Comparison of ENCODE assay signal across 8 cellular contexts in the genomic region with DNA sequence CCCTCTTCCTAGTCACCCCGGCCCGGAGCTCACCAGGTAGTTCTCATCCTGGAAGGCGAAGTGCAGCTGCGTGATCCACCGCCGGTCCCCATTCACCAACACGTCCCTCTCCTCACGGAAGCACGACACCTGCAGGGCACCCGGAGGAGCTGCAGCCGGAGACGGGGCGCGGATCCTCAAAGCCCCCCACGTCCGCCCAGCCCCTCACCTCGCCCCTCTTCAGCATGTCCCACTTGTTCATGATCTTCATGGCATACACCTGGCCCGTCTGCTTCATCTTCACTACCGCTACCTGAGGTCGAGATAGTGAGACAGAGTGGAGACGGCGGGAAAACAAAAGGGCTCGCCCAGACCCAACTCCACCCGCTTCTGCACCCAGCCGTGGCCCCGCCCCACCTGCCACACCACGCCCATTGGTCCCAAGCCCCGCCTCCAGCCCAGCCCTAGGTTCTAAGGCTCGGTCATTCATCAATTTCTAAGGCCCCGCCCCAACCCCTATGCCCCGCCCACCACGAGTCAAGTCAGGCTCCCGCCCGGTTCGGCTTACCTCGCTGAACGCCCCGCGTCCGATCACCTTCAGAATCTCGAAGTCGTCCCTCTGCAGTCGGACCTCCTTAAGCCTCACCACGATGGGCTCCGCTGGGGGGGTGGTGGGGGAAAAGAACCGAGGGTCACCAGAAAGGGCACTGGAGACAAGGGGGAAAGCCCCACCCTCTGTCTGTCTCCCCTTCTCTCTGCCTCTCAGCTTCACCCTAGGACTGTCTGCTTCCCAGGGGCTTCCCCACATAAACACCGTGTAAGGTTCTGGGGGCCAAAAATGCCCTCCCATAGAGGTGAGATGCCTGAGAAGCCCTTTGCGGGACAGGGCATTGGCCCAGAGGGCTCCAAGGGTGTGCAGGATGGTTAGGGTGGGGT. TPM values are rescaled to one million over a fixed set of nuclear protein-coding genes. Genes with fewer than 3 reads are reported as not detected.
DNase-seq lines count a peak whose midpoint lies in the region; ATAC-seq and TF ChIP-seq lines count a peak whose summit lies in the region.

No MANE protein-coding gene starts in this region.

- intact Hi-C loops in HCT116 (cut with micrococcal nuclease) (loop anchor here (1.0 to 10.0 kb wide), 2 partner anchors 9 to 685 kb away; a partner anchor contains a TSS), breast epithelium (cut with DNase I; ENCODE audit: low total_unique reads) (no loop called here), left colon (cut with DNase I, micrococcal nuclease) (no loop called here)

- CTCF ChIA-PET in HCT116 (lab: Charles Lee), result interaction anchor here (0.7 to 2.2 kb wide), 11 partner anchors 10 to 297 kb away, joined by 3 to 71 read pairs (median 4); a partner anchor contains a TSS

- H3K4me2 ChIP-seq in HCT116 (ENCODE audit: low read length), result peak overlapping the region; percentile 84

- peak; percentile 57; the same call in 1 of the 2 replicates for TF ChIP-seq RAD21 in HCT116 (IDR thresholded peaks at IDR 0.05; ENCODE audit: low read depth)

- H3K27ac ChIP-seq in HCT116 (ENCODE audit: low read depth, low read length) (peak overlapping the region; percentile 91), VCaP (no peak overlapping the region), breast epithelium (peak overlapping the region; percentile 61 to 92)

- TF ChIP-seq CTCF in HCT116 (IDR thresholded peaks at IDR 0.05 in 2 of 3, conservative IDR thresholded peaks at IDR 0.05 in 1 of 3; ENCODE audit: borderline replicate concordance in 1 of 3, insufficient read depth in 1 of 3, low read depth in 2 of 3, low read length in 2 of 3), result peak in 2 of 3 experiments; percentile 83 to 90; a peak in 5 of 6 replicates
- peak; percentile 85 for TF ChIP-seq CTCF in VCaP (conservative IDR thresholded peaks at IDR 0.05)
- peak; percentile 38 to 85 (median 59) for TF ChIP-seq CTCF in breast epithelium (IDR thresholded peaks at IDR 0.05)

- TF ChIP-seq POLR2A in HCT116 (IDR thresholded peaks at IDR 0.05; ENCODE audit: borderline replicate concordance, extremely low read depth, insufficient read depth, insufficient read length) (peak; percentile 30), breast epithelium (IDR thresholded peaks at IDR 0.05) (no peak)

- DNase-seq in EL, result peak; percentile 33
- peak; percentile 87 for DNase-seq in HCT116 (ENCODE audit: low read depth, low spot score)
- peak; percentile 75 for DNase-seq in NCI-H1417 treated with DMSO at 0.1 percent for 48 hours (lab: John Stamatoyannopoulos, UW)
- peak; percentile 91 to 92 for DNase-seq in breast epithelium (ENCODE audit: low spot score in 2 of 2)
- DNase-seq in left colon, result peak; percentile 93 to 97
- peak; percentile 38 to 91 (median 57) for DNase-seq in stimulated activated CD4-positive, alpha-beta T cell treated with anti-CD3 and anti-CD28 coated beads, TNF-alpha, amount 100 ng/mL, for 1 hour (ENCODE audit: low read depth in 3 of 3, low spot score in 1 of 3)
- no peak for DNase-seq in GOT3 (lab: John Stamatoyannopoulos, UW)

- POLR2A ChIA-PET in HCT116 (lab: Charles Lee), result interaction anchor here (0.6 to 5.1 kb wide), 3 partner anchors 10 to 80 kb away, joined by 3 to 50 read pairs (median 3); a partner anchor contains a TSS

- H3K9me2 ChIP-seq in HCT116 (ENCODE audit: insufficient read depth), result no peaks in the 10 kb centered on the region

- peak overlapping the region; percentile 52 for H3K9ac ChIP-seq in HCT116 (ENCODE audit: low read length)

- no peaks in the 10 kb centered on the region for H3K9me3 ChIP-seq in HCT116 (ENCODE audit: control insufficient read depth in 1 of 2, insufficient read depth in 1 of 2, low read depth in 1 of 2, low read length in 2 of 2)
- no peaks in the 10 kb centered on the region for H3K9me3 ChIP-seq in breast epithelium

- H3K27me3 ChIP-seq in HCT116 (ENCODE audit: insufficient read depth, low read length), result no peaks in the 10 kb centered on the region
- H3K27me3 ChIP-seq in breast epithelium, result no peaks in the 10 kb centered on the region

- no peaks in the 10 kb centered on the region for H3K79me2 ChIP-seq in HCT116 (ENCODE audit: insufficient read depth, low read length)

- no peaks in the 10 kb centered on the region for H4K20me1 ChIP-seq in HCT116 (ENCODE audit: insufficient read depth)

- peak overlapping the region; percentile 53 to 59 for H3K4me3 ChIP-seq in HCT116 (replicated peaks in 1 of 2; ENCODE audit: low read depth in 1 of 2, low read length in 2 of 2)
- H3K4me3 ChIP-seq in breast epithelium, result peak overlapping the region; percentile 7 to 57 (median 40)

- ATAC-seq in HCT116, result peak; percentile 85
- peak; percentile 87 for ATAC-seq in left colon

- H3K36me3 ChIP-seq in HCT116 (ENCODE audit: control insufficient read depth in 1 of 2, insufficient read depth in 2 of 2, low read length in 2 of 2) (peaks cover 0 to 10% of the 10 kb centered on the region in 2 experiments; a peak in 3 of 4 replicates), breast epithelium (peaks cover 6% of the 10 kb centered on the region)

- H3K4me1 ChIP-seq in HCT116 (ENCODE audit: control insufficient read depth in 1 of 2, insufficient read depth in 2 of 2, low read length in 2 of 2), result peaks cover 45 to 60% of the 10 kb centered on the region in 2 experiments
- H3K4me1 ChIP-seq in breast epithelium, result peaks cover 22 to 25% of the 10 kb centered on the region in 2 donors

- RAD21 ChIA-PET in HCT116 (lab: Charles Lee; ENCODE audit: low non-redundant PET in 1 of 2, low total read pairs in 2 of 2, uncharacterized antibody in 2 of 2, unreplicated experiment in 2 of 2), result interaction anchor here (0.7 to 1.1 kb wide), 2 partner anchors 10 kb away, joined by 4 to 7 read pairs; a partner anchor contains a TSS

- no peak overlapping the region for H2AFZ ChIP-seq in HCT116 (ENCODE audit: low read depth, low read length, poor library complexity, severe bottlenecking)

- no TSS peak for BruUV-seq in HCT116 (replicated peaks; lab: Mats Ljungman, UMichigan)

TF ChIP-seq in HCT116, 20 proteins besides CTCF, POLR2A, EP300 and RAD21:
- TF ChIP-seq SIN3A (IDR thresholded peaks at IDR 0.05; ENCODE audit: low read depth) (no peak), CEBPB (IDR thresholded peaks at IDR 0.05; ENCODE audit: low read depth) (no peak), ZNF274 (IDR thresholded peaks at IDR 0.05; ENCODE audit: low read depth, low read length) (no peak), ZFX (IDR thresholded peaks at IDR 0.05) (no peak), POLR2AphosphoS5 (IDR thresholded peaks at IDR 0.05; ENCODE audit: low read depth, low read length) (peak; percentile 46; the same call in 1 of the 2 replicates), SP1 (IDR thresholded peaks at IDR 0.05; ENCODE audit: low read depth) (no peak), TCF7L2 (IDR thresholded peaks at IDR 0.05; ENCODE audit: borderline replicate concordance, extremely low read depth, insufficient read depth, insufficient read length) (peak; percentile 61), SRF (IDR thresholded peaks at IDR 0.05; ENCODE audit: low read depth) (no peak)
- TF ChIP-seq, protein P1, sequence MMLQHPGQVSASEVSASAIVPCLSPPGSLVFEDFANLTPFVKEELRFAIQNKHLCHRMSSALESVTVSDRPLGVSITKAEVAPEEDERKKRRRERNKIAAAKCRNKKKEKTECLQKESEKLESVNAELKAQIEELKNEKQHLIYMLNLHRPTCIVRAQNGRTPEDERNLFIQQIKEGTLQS (IDR thresholded peaks at IDR 0.05), result no peak
- TF ChIP-seq, protein P2, sequence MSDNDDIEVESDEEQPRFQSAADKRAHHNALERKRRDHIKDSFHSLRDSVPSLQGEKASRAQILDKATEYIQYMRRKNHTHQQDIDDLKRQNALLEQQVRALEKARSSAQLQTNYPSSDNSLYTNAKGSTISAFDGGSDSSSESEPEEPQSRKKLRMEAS (IDR thresholded peaks at IDR 0.05), result no peak

RNA-seq across cellular contexts. Expression of a gene that starts 2.8 kb away (rescaled TPM):
- total RNA-seq in HCT116 (2021; ENCODE audit: unreplicated experiment) (52.5 TPM), breast epithelium (10 to 100 TPM; 16.0 to 25.6 (median 24.5) TPM), left colon (10 to 100 TPM; 28.4 to 38.2 TPM)
- polyA plus RNA-seq in HCT116 (2012), result 38.1 and 47.9 TPM in 2 replicates

RNA-seq across cellular contexts. Expression of a gene that starts 10.4 kb away (rescaled TPM):
- total RNA-seq in HCT116 (2021; ENCODE audit: unreplicated experiment), result 18.3 TPM
- polyA plus RNA-seq in HCT116 (2012), result 9.5 and 11.1 TPM in 2 replicates
- total RNA-seq in breast epithelium, result 10 to 100 TPM in 2 of 3 donors, 1 to 10 TPM in 1; 8.6 to 11.8 (median 11.8) TPM
- 10 to 100 TPM in 1 of 2 donors, 1 to 10 TPM in 1; 9.2 to 12.6 TPM for total RNA-seq in left colon

RNA-seq across cellular contexts. Expression of a gene that starts 13.2 kb away (rescaled TPM):
- total RNA-seq in HCT116 (2021; ENCODE audit: unreplicated experiment) (56.8 TPM), breast epithelium (10 to 100 TPM; 24.2 to 31.1 (median 29.3) TPM), left colon (10 to 100 TPM; 29.7 to 38.7 TPM)
- 28.1 and 28.5 TPM in 2 replicates for polyA plus RNA-seq in HCT116 (2012)

RNA-seq across cellular contexts. Expression of a gene that starts 35.6 kb away (rescaled TPM):
- total RNA-seq in HCT116 (2021; ENCODE audit: unreplicated experiment) (0.57 TPM), breast epithelium (under 1 TPM in 1 of 3 donors, not detected in 2; 0.15 TPM), left colon (under 1 TPM; 0.14 to 0.27 TPM)
- not detected in 2 replicates for polyA plus RNA-seq in HCT116 (2012)

RNA-seq across cellular contexts. Expression of a gene that starts 46.2 kb away (rescaled TPM):
- 2.1 TPM for total RNA-seq in HCT116 (2021; ENCODE audit: unreplicated experiment)
- polyA plus RNA-seq in HCT116 (2012), result 0.86 and 1.2 TPM in 2 replicates
- not detected for total RNA-seq in breast epithelium
- total RNA-seq in left colon, result not detected
